ENCODE assay signal across 1 cellular context in the genomic region with DNA sequence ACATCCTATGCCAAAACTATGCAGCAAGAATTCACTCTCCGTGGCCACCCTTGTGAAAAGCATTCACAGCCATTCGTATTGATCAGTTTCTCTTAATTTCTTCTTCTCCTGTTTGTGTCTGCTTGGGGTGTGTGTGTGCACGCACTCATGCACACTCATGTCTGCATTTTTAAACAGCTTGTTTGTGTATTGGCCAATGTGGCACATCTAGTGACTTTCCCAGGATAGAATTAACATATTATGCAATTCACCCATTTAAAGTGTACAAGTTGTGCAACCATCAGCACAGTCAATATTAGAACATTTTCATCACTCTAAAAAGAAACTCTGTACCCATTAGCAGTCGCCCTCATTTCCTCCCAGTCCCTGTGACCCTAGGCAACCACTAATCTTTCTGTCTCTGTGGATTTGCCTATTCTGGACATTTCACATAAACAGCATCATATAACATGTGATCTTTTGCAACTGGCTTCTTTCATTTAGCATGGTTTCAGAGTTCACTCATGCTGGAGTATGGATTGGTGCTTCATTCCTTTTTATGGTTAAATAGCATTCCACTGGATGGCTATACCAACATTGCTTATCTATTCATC.
A peak's percentile ranks its signal among the peaks of the same experiment; 100 is the strongest.
TF ChIP-seq lines count a peak whose summit lies in the region.

No MANE protein-coding gene starts in this region.

TF ChIP-seq in HepG2, 621 proteins besides CTCF, POLR2A, EP300 and RAD21 (continued from another document and continues in another):
- TF ChIP-seq ETS1 (CRISPR knock-in tag; IDR thresholded peaks at IDR 0.05) (no peak), ZNF282 (IDR thresholded peaks at IDR 0.05; ENCODE audit: partially characterized antibody) (no peak), TGIF2 (CRISPR knock-in tag; IDR thresholded peaks at IDR 0.05) (no peak; the same call in 1 of the 2 replicates), MNT (IDR thresholded peaks at IDR 0.05) (0 out of 2 replicates have a peak, but pooled peaks have one; percentile 14), ZFP36L1 (CRISPR knock-in tag; IDR thresholded peaks at IDR 0.05) (no peak), CC2D1A (CRISPR knock-in tag; IDR thresholded peaks at IDR 0.05) (0 out of 2 replicates have a peak, but pooled peaks have one; percentile 46), ETV5 (CRISPR knock-in tag; IDR thresholded peaks at IDR 0.05; ENCODE audit: borderline replicate concordance) (peak; percentile 83), ZNF24 (IDR thresholded peaks at IDR 0.05) (no peak), SMYD3 (CRISPR knock-in tag; IDR thresholded peaks at IDR 0.05) (0 out of 2 replicates have a peak, but pooled peaks have one; percentile 43), KMT2B (CRISPR knock-in tag; IDR thresholded peaks at IDR 0.05) (no peak), TOPORS (CRISPR knock-in tag; IDR thresholded peaks at IDR 0.05) (no peak), RCOR2 (CRISPR knock-in tag; IDR thresholded peaks at IDR 0.05) (peak; percentile 71), ZNF34 (CRISPR knock-in tag; IDR thresholded peaks at IDR 0.05; ENCODE audit: borderline replicate concordance) (no peak), KDM5A (IDR thresholded peaks at IDR 0.05; ENCODE audit: borderline replicate concordance, low read length) (no peak), ZNF33B (CRISPR knock-in tag; IDR thresholded peaks at IDR 0.05) (no peak), ZNF343 (CRISPR knock-in tag; IDR thresholded peaks at IDR 0.05) (no peak), ZNF646 (CRISPR knock-in tag; IDR thresholded peaks at IDR 0.05) (peak; percentile 69; the same call in 1 of the 2 replicates), ZKSCAN5 (CRISPR knock-in tag; IDR thresholded peaks at IDR 0.05) (no peak), ZNF10 (CRISPR knock-in tag; IDR thresholded peaks at IDR 0.05; ENCODE audit: borderline replicate concordance, low read depth) (no peak), ZBED4 (CRISPR knock-in tag; IDR thresholded peaks at IDR 0.05; ENCODE audit: borderline replicate concordance) (no peak), GPBP1L1 (CRISPR knock-in tag; IDR thresholded peaks at IDR 0.05) (no peak), EZH2 (conservative IDR thresholded peaks at IDR 0.05; ENCODE audit: low read depth, low read length) (no peak), U2AF1 (optimal IDR thresholded peaks at IDR 0.05; ENCODE audit: low read depth, low read length) (no peak), ZBTB8A (CRISPR knock-in tag; IDR thresholded peaks at IDR 0.05; ENCODE audit: borderline replicate concordance, low read depth) (no peak), IRF1 (CRISPR knock-in tag; IDR thresholded peaks at IDR 0.05; ENCODE audit: low read depth) (no peak), ZNF138 (CRISPR knock-in tag; IDR thresholded peaks at IDR 0.05; ENCODE audit: low read depth) (no peak), CEBPG (CRISPR knock-in tag; IDR thresholded peaks at IDR 0.05) (peak; percentile 99), NCOR1 (IDR thresholded peaks at IDR 0.05; ENCODE audit: borderline replicate concordance, low read length) (peak; percentile 94; the same call in 1 of the 2 replicates), TAF15 (IDR thresholded peaks at IDR 0.05; ENCODE audit: low read depth, low read length, poor library complexity, severe bottlenecking) (no peak)
- TF ChIP-seq, protein P1, sequence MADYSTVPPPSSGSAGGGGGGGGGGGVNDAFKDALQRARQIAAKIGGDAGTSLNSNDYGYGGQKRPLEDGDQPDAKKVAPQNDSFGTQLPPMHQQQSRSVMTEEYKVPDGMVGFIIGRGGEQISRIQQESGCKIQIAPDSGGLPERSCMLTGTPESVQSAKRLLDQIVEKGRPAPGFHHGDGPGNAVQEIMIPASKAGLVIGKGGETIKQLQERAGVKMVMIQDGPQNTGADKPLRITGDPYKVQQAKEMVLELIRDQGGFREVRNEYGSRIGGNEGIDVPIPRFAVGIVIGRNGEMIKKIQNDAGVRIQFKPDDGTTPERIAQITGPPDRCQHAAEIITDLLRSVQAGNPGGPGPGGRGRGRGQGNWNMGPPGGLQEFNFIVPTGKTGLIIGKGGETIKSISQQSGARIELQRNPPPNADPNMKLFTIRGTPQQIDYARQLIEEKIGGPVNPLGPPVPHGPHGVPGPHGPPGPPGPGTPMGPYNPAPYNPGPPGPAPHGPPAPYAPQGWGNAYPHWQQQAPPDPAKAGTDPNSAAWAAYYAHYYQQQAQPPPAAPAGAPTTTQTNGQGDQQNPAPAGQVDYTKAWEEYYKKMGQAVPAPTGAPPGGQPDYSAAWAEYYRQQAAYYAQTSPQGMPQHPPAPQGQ (CRISPR knock-in tag; IDR thresholded peaks at IDR 0.05; ENCODE audit: borderline replicate concordance), result no peak
- TF ChIP-seq, protein P2, sequence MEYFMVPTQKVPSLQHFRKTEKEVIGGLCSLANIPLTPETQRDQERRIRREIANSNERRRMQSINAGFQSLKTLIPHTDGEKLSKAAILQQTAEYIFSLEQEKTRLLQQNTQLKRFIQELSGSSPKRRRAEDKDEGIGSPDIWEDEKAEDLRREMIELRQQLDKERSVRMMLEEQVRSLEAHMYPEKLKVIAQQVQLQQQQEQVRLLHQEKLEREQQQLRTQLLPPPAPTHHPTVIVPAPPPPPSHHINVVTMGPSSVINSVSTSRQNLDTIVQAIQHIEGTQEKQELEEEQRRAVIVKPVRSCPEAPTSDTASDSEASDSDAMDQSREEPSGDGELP (IDR thresholded peaks at IDR 0.05; ENCODE audit: borderline replicate concordance, low read depth), result peak; percentile 38; the same call in 1 of the 2 replicates
